Comparison of ENCODE assay signal across 14 cellular contexts in genomic region chr15:63507878-63508818, GRCh38. TPM values are rescaled to one million over a fixed set of nuclear protein-coding genes. Genes with fewer than 3 reads are reported as not detected.
DNase-seq lines count a peak whose midpoint lies in the region; ATAC-seq and TF ChIP-seq lines count a peak whose summit lies in the region.
"Had no signal": no experiment of that assay in that cellular context is flagged by ENCODE, and none has a peak within 500 bp of the region (broad histone marks: within the 10 kb centered on the region; RNA-seq: fewer than 3 reads in every experiment).

No MANE protein-coding gene starts in this region.

- H3K4me1 ChIP-seq in CD8-positive, alpha-beta T cell (ENCODE audit: insufficient read depth, low read length) = peaks cover 76% of the 10 kb centered on the region
- peaks cover 0 to 45% of the 10 kb centered on the region in 2 donors for H3K4me1 ChIP-seq in right atrium auricular region

- ATAC-seq in CD8-positive, alpha-beta T cell = no peak
- no peak for ATAC-seq in memory B cell (ENCODE audit: low read depth)
- ATAC-seq: heart right ventricle, psoas muscle had no signal

- no peaks in the 10 kb centered on the region for H3K9me3 Mint-ChIP-seq in CD8-positive, alpha-beta T cell
- no peaks in the 10 kb centered on the region for H3K9me3 Mint-ChIP-seq in activated CD4-positive, alpha-beta memory T cell treated with anti-CD3 and anti-CD28 coated beads, Interleukin-2, amount 10 ng/mL, durations not matched to agents 7 days and 5 days
- H3K9me3 Mint-ChIP-seq in memory B cell = no peaks in the 10 kb centered on the region

- CTCF ChIA-PET in CD8-positive, alpha-beta T cell (lab: Charles Lee) = interaction anchor here (0.6 to 8.0 kb wide), 9 partner anchors 9 to 91 kb away, joined by 3 to 92 read pairs (median 6); no protein-coding TSS in a partner anchor
- CTCF ChIA-PET in activated CD4-positive, alpha-beta memory T cell treated with anti-CD3 and anti-CD28 coated beads, Interleukin-2, amount 10 ng/mL, durations not matched to agents 7 days and 5 days (lab: Charles Lee) = interaction anchor here (0.7 to 5.6 kb wide), 14 partner anchors 11 to 219 kb away, joined by 3 to 56 read pairs (median 3); no protein-coding TSS in a partner anchor

- TF ChIP-seq CTCF in AG10803 (conservative IDR thresholded peaks at IDR 0.05; ENCODE audit: low read length) (no peak), right atrium auricular region (IDR thresholded peaks at IDR 0.05) (no peak), GM10266 (IDR thresholded peaks at IDR 0.05; ENCODE audit: control insufficient read depth, insufficient read depth, low read depth, missing control alignments) (no peak)
- TF ChIP-seq CTCF in CD8-positive, alpha-beta T cell (IDR thresholded peaks at IDR 0.05) = no peak

- H3K4me1 Mint-ChIP-seq in CD8-positive, alpha-beta T cell (ENCODE audit: low read depth) = peaks cover 75% of the 10 kb centered on the region
- H3K4me1 Mint-ChIP-seq in activated CD4-positive, alpha-beta memory T cell treated with anti-CD3 and anti-CD28 coated beads, Interleukin-2, amount 10 ng/mL, durations not matched to agents 7 days and 5 days = peaks cover 76% of the 10 kb centered on the region
- peaks cover 56% of the 10 kb centered on the region for H3K4me1 Mint-ChIP-seq in memory B cell

- peak overlapping the region; percentile 74 for H3K27ac Mint-ChIP-seq in CD8-positive, alpha-beta T cell
- peak overlapping the region; percentile 14 for H3K27ac Mint-ChIP-seq in activated CD4-positive, alpha-beta memory T cell treated with anti-CD3 and anti-CD28 coated beads, Interleukin-2, amount 10 ng/mL, durations not matched to agents 7 days and 5 days
- peak overlapping the region; percentile 41 for H3K27ac Mint-ChIP-seq in memory B cell

- DNase-seq in AG10803 (ENCODE audit: low read depth) = peak; percentile 45
- DNase-seq in CD8-positive, alpha-beta T cell = no peak
- DNase-seq in activated CD4-positive, alpha-beta memory T cell treated with anti-CD3 and anti-CD28 coated beads, Interleukin-2, amount 10 ng/mL, durations not matched to agents 7 days and 5 days = no peak
- no peak for DNase-seq in memory B cell (ENCODE audit: low spot score in 2 of 2)
- DNase-seq in C1 segment of cervical spinal cord (lab: John Stamatoyannopoulos, UW) = no peak
- DNase-seq in GF-D8 (lab: John Stamatoyannopoulos, UW) = no peak
- no peak for DNase-seq in right atrium auricular region (ENCODE audit: low spot score)
- no peak for DNase-seq in GM10266 (ENCODE audit: extremely low spot score)
- DNase-seq: erythroblast, heart right ventricle, kidney glomerular epithelial cell, NCI-H2029, psoas muscle, SHP77 had no signal

- H3K36me3 ChIP-seq in CD8-positive, alpha-beta T cell (ENCODE audit: insufficient read depth, low read length) = no peaks in the 10 kb centered on the region
- no peaks in the 10 kb centered on the region for H3K36me3 ChIP-seq in right atrium auricular region
- H3K36me3 ChIP-seq: heart right ventricle had no signal

- peak overlapping the region; percentile 55 for H3K4me3 Mint-ChIP-seq in CD8-positive, alpha-beta T cell
- no peak overlapping the region for H3K4me3 Mint-ChIP-seq in activated CD4-positive, alpha-beta memory T cell treated with anti-CD3 and anti-CD28 coated beads, Interleukin-2, amount 10 ng/mL, durations not matched to agents 7 days and 5 days
- H3K4me3 Mint-ChIP-seq in memory B cell = no peak overlapping the region

- POLR2A ChIA-PET in CD8-positive, alpha-beta T cell (lab: Charles Lee) = interaction anchor here (0.9 to 5.2 kb wide), 5 partner anchors 11 to 37 kb away, joined by 3 to 46 read pairs (median 4); no protein-coding TSS in a partner anchor
- POLR2A ChIA-PET in activated CD4-positive, alpha-beta memory T cell treated with anti-CD3 and anti-CD28 coated beads, Interleukin-2, amount 10 ng/mL, durations not matched to agents 7 days and 5 days (lab: Charles Lee) = interaction anchor here (0.6 to 8.4 kb wide), 11 partner anchors 10 to 815 kb away, joined by 3 to 175 read pairs (median 5); partner anchors contain the start of genes CIAO2A and FBXL22

- no peaks in the 10 kb centered on the region for H3K27me3 Mint-ChIP-seq in CD8-positive, alpha-beta T cell (ENCODE audit: low read depth)
- no peaks in the 10 kb centered on the region for H3K27me3 Mint-ChIP-seq in activated CD4-positive, alpha-beta memory T cell treated with anti-CD3 and anti-CD28 coated beads, Interleukin-2, amount 10 ng/mL, durations not matched to agents 7 days and 5 days
- H3K27me3 Mint-ChIP-seq in memory B cell = no peaks in the 10 kb centered on the region

- peaks cover 16% of the 10 kb centered on the region for H3K36me3 Mint-ChIP-seq in CD8-positive, alpha-beta T cell
- peaks cover 6% of the 10 kb centered on the region for H3K36me3 Mint-ChIP-seq in activated CD4-positive, alpha-beta memory T cell treated with anti-CD3 and anti-CD28 coated beads, Interleukin-2, amount 10 ng/mL, durations not matched to agents 7 days and 5 days (ENCODE audit: low read depth)
- no peaks in the 10 kb centered on the region for H3K36me3 Mint-ChIP-seq in memory B cell

- no peaks in the 10 kb centered on the region for H3K27me3 ChIP-seq in CD8-positive, alpha-beta T cell (ENCODE audit: insufficient read depth, low read length)
- H3K27me3 ChIP-seq in right atrium auricular region = no peaks in the 10 kb centered on the region
- H3K27me3 ChIP-seq: heart right ventricle had no signal

- H3K4me3 ChIP-seq in AG10803 (ENCODE audit: low read length) (no peak overlapping the region), right atrium auricular region (no peak overlapping the region)
- peak overlapping the region; percentile 5 for H3K4me3 ChIP-seq in CD8-positive, alpha-beta T cell (ENCODE audit: low read depth, low read length)
- H3K4me3 ChIP-seq: heart right ventricle, psoas muscle had no signal

- intact Hi-C loops in CD8-positive, alpha-beta T cell (cut with DNase I, micrococcal nuclease) = loop anchor here (2.0 to 10.0 kb wide), 5 partner anchors 23 to 657 kb away; partner anchors contain the start of genes CIAO2A (in 1 of the 2), HERC1 (in 1 of the 2), PPIB (in 1 of the 2) and SNX1 (in 1 of the 2)

- H3K27ac ChIP-seq in CD8-positive, alpha-beta T cell (ENCODE audit: low read depth, low read length) = no peak overlapping the region
- H3K27ac ChIP-seq in right atrium auricular region = no peak overlapping the region
- H3K27ac ChIP-seq: psoas muscle had no signal

- no peaks in the 10 kb centered on the region for H3K9me3 ChIP-seq in CD8-positive, alpha-beta T cell (ENCODE audit: low read length)
- no peaks in the 10 kb centered on the region for H3K9me3 ChIP-seq in right atrium auricular region
- H3K9me3 ChIP-seq: heart right ventricle, psoas muscle had no signal

RNA-seq across cellular contexts. Expression of gene USP3, which starts 3.8 kb away (rescaled TPM):
- 100 to 1,000 TPM; 264 to 275 TPM for total RNA-seq in CD8-positive, alpha-beta T cell
- total RNA-seq in activated CD4-positive, alpha-beta memory T cell treated with anti-CD3 and anti-CD28 coated beads, Interleukin-2, amount 10 ng/mL, durations not matched to agents 7 days and 5 days = 10 to 100 TPM; 67.9 to 68.7 TPM
- 10 to 100 TPM; 12.3 to 18.5 TPM for total RNA-seq in right atrium auricular region

Comparison
In these comparisons a context has a peak if more than half of its experiments do, and no peak if none do; other contexts are left out.
1. H3K27ac Mint-ChIP-seq: peak in every context shown above with its lines; median percentile 74 in CD8-positive, alpha-beta T cell; 41 in memory B cell; 14 in activated CD4-positive, alpha-beta memory T cell treated with anti-CD3 and anti-CD28 coated beads, Interleukin-2, amount 10 ng/mL, durations not matched to agents 7 days and 5 days.